1 cellular context compared by ENCODE assay signal in genomic region chr17:74212913-74213791, GRCh38.
TF ChIP-seq lines count a peak whose summit lies in the region.

TTYH2 (plus strand) TSS chr17:74213571; CDS start chr17:74213588, 17 bp downstream.

TF ChIP-seq in WTC11, 78 proteins besides CTCF, POLR2A, EP300 and RAD21 (continued from another document):
- TF ChIP-seq NR3C1 (CRISPR knock-in tag; conservative IDR thresholded peaks at IDR 0.05; ENCODE audit: low read depth) (no peak), ZNF317 (CRISPR knock-in tag; IDR thresholded peaks at IDR 0.05; ENCODE audit: borderline replicate concordance, low read depth) (no peak), ESRRA (CRISPR knock-in tag; IDR thresholded peaks at IDR 0.05; ENCODE audit: borderline replicate concordance) (peak; percentile 82; the same call in 1 of the 2 replicates), ATF3 (CRISPR knock-in tag; conservative IDR thresholded peaks at IDR 0.05) (no peak), ATF2 (CRISPR knock-in tag; IDR thresholded peaks at IDR 0.05; ENCODE audit: borderline replicate concordance, low read depth) (no peak), ZBTB21 (CRISPR knock-in tag; IDR thresholded peaks at IDR 0.05; ENCODE audit: borderline replicate concordance) (no peak), SMAD4 (CRISPR knock-in tag; IDR thresholded peaks at IDR 0.05) (peak; percentile 82), JAZF1 (CRISPR knock-in tag; IDR thresholded peaks at IDR 0.05) (no peak), SOX15 (CRISPR knock-in tag; IDR thresholded peaks at IDR 0.05) (no peak), ZNF121 (CRISPR knock-in tag; IDR thresholded peaks at IDR 0.05) (no peak), ZNF425 (CRISPR knock-in tag; conservative IDR thresholded peaks at IDR 0.05) (no peak), ZNF281 (CRISPR knock-in tag; IDR thresholded peaks at IDR 0.05) (peak; percentile 80; the same call in 1 of the 2 replicates), ZMAT4 (CRISPR knock-in tag; IDR thresholded peaks at IDR 0.05) (no peak), IRF1 (CRISPR knock-in tag; IDR thresholded peaks at IDR 0.05) (no peak), ZNF423 (CRISPR knock-in tag; IDR thresholded peaks at IDR 0.05) (no peak), TEAD1 (CRISPR knock-in tag; IDR thresholded peaks at IDR 0.05) (0 out of 2 replicates have a peak, but pooled peaks have one; percentile 42), GABPB1 (CRISPR knock-in tag; IDR thresholded peaks at IDR 0.05) (peak; percentile 45; the same call in 1 of the 2 replicates), ATF1 (CRISPR knock-in tag; IDR thresholded peaks at IDR 0.05) (no peak), RELA (CRISPR knock-in tag; IDR thresholded peaks at IDR 0.05; ENCODE audit: borderline replicate concordance) (0 out of 2 replicates have a peak, but pooled peaks have one; percentile 52), MLX (CRISPR knock-in tag; IDR thresholded peaks at IDR 0.05) (no peak), CDX4 (CRISPR knock-in tag; IDR thresholded peaks at IDR 0.05; ENCODE audit: borderline replicate concordance) (no peak), ZNF512 (CRISPR knock-in tag; IDR thresholded peaks at IDR 0.05; ENCODE audit: borderline replicate concordance) (no peak), ZBTB43 (CRISPR knock-in tag; IDR thresholded peaks at IDR 0.05) (no peak), EMX1 (CRISPR knock-in tag; IDR thresholded peaks at IDR 0.05) (no peak), GTF2I (CRISPR knock-in tag; conservative IDR thresholded peaks at IDR 0.05) (no peak), STAT6 (CRISPR knock-in tag; conservative IDR thresholded peaks at IDR 0.05; ENCODE audit: low read depth) (no peak), ETV6 (CRISPR knock-in tag; IDR thresholded peaks at IDR 0.05) (no peak; the same call in 1 of the 2 replicates), ERG (CRISPR knock-in tag; IDR thresholded peaks at IDR 0.05) (no peak)
